27 cellular contexts compared by ENCODE assay signal in genomic region chr14:84401631-84402030, GRCh38.
"Had no signal": no experiment of that assay in that cellular context is flagged by ENCODE, and none has a peak within 500 bp of the region (broad histone marks: within the 10 kb centered on the region; RNA-seq: fewer than 3 reads in every experiment).

No MANE protein-coding gene starts in this region.

- DNase-seq: cortex of kidney; dorsolateral prefrontal cortex; effector CD4-positive, alpha-beta T cell; foreskin keratinocyte; glutamatergic neuron; heart right ventricle; hippocampal formation; immature natural killer cell; left ventricle myocardium superior; lower lobe of right lung; naive thymus-derived CD8-positive, alpha-beta T cell; nephron progenitor cell; nucleus accumbens; ovary; psoas muscle; right cardiac atrium; sigmoid colon; stimulated activated CD4-positive, alpha-beta T cell treated with anti-CD3 and anti-CD28 coated beads, Interleukin-2, amount 100 ng/mL, for 24 hours; stimulated activated CD4-positive, alpha-beta T cell treated with anti-CD3 and anti-CD28 coated beads, Interleukin-4, amount 100 ng/mL, for 24 hours; stimulated activated naive CD4-positive, alpha-beta T cell treated with Interleukin-2 at 50 U/mL for 16 hours; stomach; thyroid gland; trophoblast cell had no signal

- H3K4me3 ChIP-seq: dorsolateral prefrontal cortex, gastroesophageal sphincter, heart right ventricle, lower lobe of right lung, ovary, psoas muscle, sigmoid colon, stomach, thyroid gland, vagina had no signal

- H3K27me3 Mint-ChIP-seq: naive thymus-derived CD8-positive, alpha-beta T cell had no signal

- H3K36me3 Mint-ChIP-seq: immature natural killer cell; naive thymus-derived CD8-positive, alpha-beta T cell; stimulated activated effector memory CD8-positive, alpha-beta T cell treated with anti-CD3 and anti-CD28 coated beads, Interleukin-12 subunit alpha, Interleukin-12 subunit beta, amount 100 ng/mL, for 72 hours had no signal

- H3K4me1 Mint-ChIP-seq: immature natural killer cell; naive thymus-derived CD8-positive, alpha-beta T cell; stimulated activated effector memory CD8-positive, alpha-beta T cell treated with anti-CD3 and anti-CD28 coated beads, Interleukin-12 subunit alpha, Interleukin-12 subunit beta, amount 100 ng/mL, for 72 hours had no signal

- H3K27ac Mint-ChIP-seq: immature natural killer cell; naive thymus-derived CD8-positive, alpha-beta T cell; nephron progenitor cell; stimulated activated effector memory CD8-positive, alpha-beta T cell treated with anti-CD3 and anti-CD28 coated beads, Interleukin-12 subunit alpha, Interleukin-12 subunit beta, amount 100 ng/mL, for 72 hours had no signal

- ATAC-seq: esophagus mucosa; foreskin keratinocyte; gastroesophageal sphincter; heart right ventricle; left ventricle myocardium superior; lower lobe of right lung; naive thymus-derived CD8-positive, alpha-beta T cell; psoas muscle; right cardiac atrium; stimulated activated effector memory CD8-positive, alpha-beta T cell treated with anti-CD3 and anti-CD28 coated beads, Interleukin-12 subunit alpha, Interleukin-12 subunit beta, amount 100 ng/mL, for 72 hours had no signal

- H3K4me3 Mint-ChIP-seq: immature natural killer cell; naive thymus-derived CD8-positive, alpha-beta T cell; nephron progenitor cell; stimulated activated effector memory CD8-positive, alpha-beta T cell treated with anti-CD3 and anti-CD28 coated beads, Interleukin-12 subunit alpha, Interleukin-12 subunit beta, amount 100 ng/mL, for 72 hours had no signal
